ENCODE assay signal across 11 cellular contexts in genomic region chr9:79812099-79812498, GRCh38.
DNase-seq lines count a peak whose midpoint lies in the region; ATAC-seq and TF ChIP-seq lines count a peak whose summit lies in the region.
"Had no signal": no experiment of that assay in that cellular context is flagged by ENCODE, and none has a peak within 500 bp of the region (broad histone marks: within the 10 kb centered on the region; RNA-seq: fewer than 3 reads in every experiment).

No MANE protein-coding gene starts in this region.

- TF ChIP-seq CTCF in A673 (conservative IDR thresholded peaks at IDR 0.05; ENCODE audit: low read depth, low read length) (no peak), uterus (IDR thresholded peaks at IDR 0.05) (no peak)

- no TSS peak for BruUV-seq in A673 (replicated peaks; lab: Mats Ljungman, UMichigan)

- no peaks in the 10 kb centered on the region for H3K9me3 Mint-ChIP-seq in activated naive CD8-positive, alpha-beta T cell (ENCODE audit: low read depth)

- CTCF ChIA-PET in A673 (lab: Charles Lee), result no interaction called here

- ATAC-seq in GM18909 (IDR thresholded peaks at IDR 0.05; ENCODE audit: poor library complexity, unreplicated experiment), result peak; percentile 22
- peak; percentile 9 for ATAC-seq in HG03045 (IDR thresholded peaks at IDR 0.05; ENCODE audit: unreplicated experiment)
- no peak for ATAC-seq in HG03108 (IDR thresholded peaks at IDR 0.05; ENCODE audit: unreplicated experiment)

- H3K9me3 ChIP-seq in A673 (ENCODE audit: low read depth, low read length, poor library complexity, severe bottlenecking) (no peaks in the 10 kb centered on the region), uterus (no peaks in the 10 kb centered on the region)

- H3K4me3 ChIP-seq in A673 (ENCODE audit: low read depth, low read length, poor library complexity, severe bottlenecking) (peak overlapping the region; percentile 21), uterus (no peak overlapping the region)

- POLR2A ChIA-PET in A673 (lab: Charles Lee; ENCODE audit: low non-redundant PET), result no interaction called here

- peak overlapping the region; percentile 88 for H3K4me3 Mint-ChIP-seq in activated naive CD8-positive, alpha-beta T cell

- DNase-seq in A673 (ENCODE audit: low spot score), result no peak
- no peak for DNase-seq in NCI-H2196 (lab: John Stamatoyannopoulos, UW; ENCODE audit: unreplicated experiment)
- no peak for DNase-seq in uterus
- DNase-seq in NCI-H1105 treated with DMSO at 0.1 percent for 48 hours (lab: John Stamatoyannopoulos, UW), result no peak
- DNase-seq: effector CD8-positive, alpha-beta T cell; NCI-H2171; stimulated activated CD4-positive, alpha-beta T cell treated with anti-CD3 and anti-CD28 coated beads, Interleukin-4, amount 100 ng/mL, for 4 hours had no signal

- H3K27ac ChIP-seq in A673 (ENCODE audit: low read depth, low read length, poor library complexity, severe bottlenecking) (peak overlapping the region; percentile 51), uterus (no peak overlapping the region)

- H3K36me3 ChIP-seq in A673 (ENCODE audit: insufficient read depth, low read length, poor library complexity, severe bottlenecking), result no peaks in the 10 kb centered on the region
- no peaks in the 10 kb centered on the region for H3K36me3 ChIP-seq in uterus

- H3K27me3 ChIP-seq in A673 (replicated peaks; ENCODE audit: insufficient read depth, low read depth, low read length, poor library complexity) (no peaks in the 10 kb centered on the region), uterus (no peaks in the 10 kb centered on the region)

- intact Hi-C loops in A673 (cut with micrococcal nuclease; ENCODE audit: unreplicated experiment) (no loop called here), uterus (cut with DNase I; ENCODE audit: low total_unique reads) (no loop called here)

- peaks cover 23% of the 10 kb centered on the region for H3K4me1 ChIP-seq in A673 (ENCODE audit: insufficient read depth, low read length, poor library complexity, severe bottlenecking)
- no peaks in the 10 kb centered on the region for H3K4me1 ChIP-seq in uterus

- no peak for TF ChIP-seq POLR2A in uterus (IDR thresholded peaks at IDR 0.05)

- H3K4me1 Mint-ChIP-seq in activated naive CD8-positive, alpha-beta T cell (ENCODE audit: low read depth), result peaks cover 33% of the 10 kb centered on the region

- H3K27me3 Mint-ChIP-seq in activated naive CD8-positive, alpha-beta T cell, result no peaks in the 10 kb centered on the region

- no peaks in the 10 kb centered on the region for H3K36me3 Mint-ChIP-seq in activated naive CD8-positive, alpha-beta T cell

- peak overlapping the region; percentile 81 for H3K27ac Mint-ChIP-seq in activated naive CD8-positive, alpha-beta T cell
